ENCODE assay signal across 8 cellular contexts in genomic region chr15:43132830-43133428, GRCh38. TPM values are rescaled to one million over a fixed set of nuclear protein-coding genes. Genes with fewer than 3 reads are reported as not detected.
DNase-seq lines count a peak whose midpoint lies in the region; ATAC-seq, FAIRE-seq and TF ChIP-seq lines count a peak whose summit lies in the region.

No MANE protein-coding gene starts in this region.

- H3K27me3 ChIP-seq in BE2C (no peaks in the 10 kb centered on the region), ectodermal cell (ENCODE audit: control insufficient read depth, insufficient read depth, low read length, poor library complexity, severe bottlenecking) (peaks cover 45% of the 10 kb centered on the region)

- H3K36me3 ChIP-seq in BE2C (no peaks in the 10 kb centered on the region), ectodermal cell (ENCODE audit: control insufficient read depth, insufficient read depth, low read length) (no peaks in the 10 kb centered on the region)

- H3K4me3 Mint-ChIP-seq in naive B cell, result peak overlapping the region; percentile 83 to 96 (median 94)

- no peak for DNase-seq in BE2C
- DNase-seq in NB4 (ENCODE audit: low read depth), result no peak
- DNase-seq in naive B cell, result no peak
- no peak for DNase-seq in GM12891 (ENCODE audit: insufficient read length, low spot score)
- DNase-seq in D721Med (ENCODE audit: insufficient read length, low spot score), result no peak
- DNase-seq in NCI-H1436 (lab: John Stamatoyannopoulos, UW), result no peak
- no peak for DNase-seq in HCEC 1CT

- TF ChIP-seq CTCF in BE2C (IDR thresholded peaks at IDR 0.05; ENCODE audit: low read depth, low read length), result no peak
- TF ChIP-seq CTCF in NB4 (IDR thresholded peaks at IDR 0.05; ENCODE audit: low read depth, low read length), result no peak
- no peak for TF ChIP-seq CTCF in D721Med (IDR thresholded peaks at IDR 0.05; ENCODE audit: insufficient read depth, missing control alignments)

- TF ChIP-seq POLR2A in NB4 (IDR thresholded peaks at IDR 0.05; ENCODE audit: extremely low read depth, insufficient read length) (no peak), GM12891 (IDR thresholded peaks at IDR 0.05; ENCODE audit: low read depth, low read length) (no peak)

- FAIRE-seq in GM12891 (lab: Jason Lieb, UNC) (no peak), D721Med (lab: Jason Lieb, UNC) (no peak)

- H3K4me1 ChIP-seq in BE2C (no peaks in the 10 kb centered on the region; the same call in 1 of the 2 replicates), ectodermal cell (ENCODE audit: control insufficient read depth, insufficient read depth, low read length) (no peaks in the 10 kb centered on the region)

- H3K9me3 ChIP-seq in BE2C (peaks cover 3% of the 10 kb centered on the region; the same call in 1 of the 2 replicates), ectodermal cell (ENCODE audit: control insufficient read depth, low read length) (no peaks in the 10 kb centered on the region)

- H3K4me1 Mint-ChIP-seq in naive B cell, result peaks cover 20 to 30% (median 24%) of the 10 kb centered on the region in 3 donors

- peak; percentile 13 to 29 for ATAC-seq in naive B cell (ENCODE audit: low read depth in 2 of 2)

- no peaks in the 10 kb centered on the region for H3K27me3 Mint-ChIP-seq in naive B cell

- peak overlapping the region; percentile 85 for H3K4me3 ChIP-seq in BE2C (ENCODE audit: low read depth, low read length)
- peak overlapping the region; percentile 72 for H3K4me3 ChIP-seq in NB4 (ENCODE audit: low read depth, low read length)
- peak overlapping the region; percentile 72 for H3K4me3 ChIP-seq in ectodermal cell (ENCODE audit: insufficient read depth, low read depth, low read length)

- peaks cover 0 to 19% (median 8%) of the 10 kb centered on the region in 7 donors for H3K9me3 Mint-ChIP-seq in naive B cell

- peaks cover 0 to 9% of the 10 kb centered on the region in 2 donors for H3K36me3 Mint-ChIP-seq in naive B cell

- H3K27ac Mint-ChIP-seq in naive B cell, result peak overlapping the region; percentile 94 to 98 (median 96)

- no peak overlapping the region for H3K27ac ChIP-seq in ectodermal cell (ENCODE audit: insufficient read depth, low read depth, low read length, poor library complexity, severe bottlenecking)

- WGBS in ectodermal cell, 2 experiments, result 26 to 31% methylated on average over 19 of the region's 20 CpGs

TF ChIP-seq in GM12891, 5 proteins besides CTCF, POLR2A, EP300 and RAD21:
- TF ChIP-seq SPI1 (IDR thresholded peaks at IDR 0.05; ENCODE audit: low read depth, low read length) (no peak), PAX5 (IDR thresholded peaks at IDR 0.05; ENCODE audit: insufficient read depth, low read length, severe bottlenecking) (no peak), POU2F2 (IDR thresholded peaks at IDR 0.05; ENCODE audit: low read depth, low read length) (no peak)

RNA-seq across cellular contexts. Expression of gene TMEM62, which starts 0.5 kb away (rescaled TPM):
- 5.7 TPM for polyA plus RNA-seq in BE2C (2012; ENCODE audit: insufficient read depth, insufficient read length, low read depth)
- polyA plus RNA-seq in ectodermal cell (2013, experiment 1 of 4), result 2.5 TPM
- 2.9 TPM for polyA plus RNA-seq in ectodermal cell (2013, experiment 2 of 4)
- 2.0 TPM for polyA plus RNA-seq in ectodermal cell (2013, experiment 3 of 4)
- polyA plus RNA-seq in ectodermal cell (2013, experiment 4 of 4), result 2.9 TPM
- 10 to 100 TPM; 17.2 to 27.8 (median 25.2) TPM for polyA plus RNA-seq in naive B cell (ENCODE audit: low read depth in 6 of 6)
- 6.9 TPM for polyA plus RNA-seq in GM12891 (2012; ENCODE audit: low read depth, missing spikeins)

RNA-seq across cellular contexts. Expression of gene UBR1, which starts 27.1 kb away (rescaled TPM):
- 12.3 TPM for polyA plus RNA-seq in BE2C (2012; ENCODE audit: insufficient read depth, insufficient read length, low read depth)
- 15.8 TPM for polyA plus RNA-seq in ectodermal cell (2013, experiment 1 of 4)
- polyA plus RNA-seq in ectodermal cell (2013, experiment 2 of 4), result 18.4 TPM
- polyA plus RNA-seq in ectodermal cell (2013, experiment 3 of 4), result 13.3 TPM
- 13.7 TPM for polyA plus RNA-seq in ectodermal cell (2013, experiment 4 of 4)
- polyA plus RNA-seq in naive B cell (ENCODE audit: low read depth in 6 of 6), result 10 to 100 TPM; 16.7 to 32.8 (median 20.5) TPM
- 8.3 TPM for polyA plus RNA-seq in GM12891 (2012; ENCODE audit: low read depth, missing spikeins)

RNA-seq across cellular contexts. Expression of gene CCNDBP1, which starts 52.3 kb away (rescaled TPM):
- 47.5 TPM for polyA plus RNA-seq in BE2C (2012; ENCODE audit: insufficient read depth, insufficient read length, low read depth)
- polyA plus RNA-seq in ectodermal cell (2013, experiment 1 of 4), result 42.6 TPM
- 48.5 TPM for polyA plus RNA-seq in ectodermal cell (2013, experiment 2 of 4)
- 37.7 TPM for polyA plus RNA-seq in ectodermal cell (2013, experiment 3 of 4)
- polyA plus RNA-seq in ectodermal cell (2013, experiment 4 of 4), result 42.3 TPM
- 100 to 1,000 TPM; 188 to 255 (median 234) TPM for polyA plus RNA-seq in naive B cell (ENCODE audit: low read depth in 6 of 6)
- 49.6 TPM for polyA plus RNA-seq in GM12891 (2012; ENCODE audit: low read depth, missing spikeins)
